In genomic region chr6:37258405-37258704, GRCh38 we compare ENCODE assay signal across 8 cellular contexts. TPM values are rescaled to one million over a fixed set of nuclear protein-coding genes. Genes with fewer than 3 reads are reported as not detected.
DNase-seq lines count a peak whose midpoint lies in the region; FAIRE-seq and TF ChIP-seq lines count a peak whose summit lies in the region.

No MANE protein-coding gene starts in this region.

- H3K4me1 Mint-ChIP-seq in T-helper 1 cell treated with Interleukin-12 subunit alpha and Interleukin-12 subunit beta and Interleukin-4 antibody, amounts not matched to agents 30 μg/mL and 1 μg/mL, for 36 hours (ENCODE audit: low read depth) = peaks cover 58% of the 10 kb centered on the region
- peaks cover 52% of the 10 kb centered on the region for H3K4me1 Mint-ChIP-seq in activated naive CD8-positive, alpha-beta T cell (ENCODE audit: low read depth)

- peaks cover 20% of the 10 kb centered on the region for H3K36me3 Mint-ChIP-seq in T-helper 1 cell treated with Interleukin-12 subunit alpha and Interleukin-12 subunit beta and Interleukin-4 antibody, amounts not matched to agents 30 μg/mL and 1 μg/mL, for 36 hours (ENCODE audit: low read depth)
- peaks cover 7% of the 10 kb centered on the region for H3K36me3 Mint-ChIP-seq in activated naive CD8-positive, alpha-beta T cell

- DNase-seq in T-helper 1 cell = no peak
- DNase-seq in kidney = no peak
- no peak for DNase-seq in NCI-H510A treated with DMSO at 0.1 percent for 48 hours (lab: John Stamatoyannopoulos, UW)
- no peak for DNase-seq in ACHN
- no peak for DNase-seq in SHP77 treated with DMSO at 0.1 percent for 48 hours (lab: John Stamatoyannopoulos, UW)

- H3K9ac ChIP-seq in kidney (ENCODE audit: low read length in 2 of 2) = peak overlapping the region; percentile 81 to 93
- H3K9ac ChIP-seq in subcutaneous abdominal adipose tissue (ENCODE audit: low read length in 5 of 5) = peak overlapping the region in 4 of 5 donors; percentile 85 to 98 (median 94)

- H3K27ac ChIP-seq in kidney (ENCODE audit: low read depth in 2 of 2, low read length in 2 of 2) = peak overlapping the region; percentile 73 to 90
- peak overlapping the region; percentile 77 for H3K27ac ChIP-seq in subcutaneous abdominal adipose tissue (ENCODE audit: low read depth, low read length)

- H3K4me3 ChIP-seq in kidney (ENCODE audit: low read length in 2 of 2) (peak overlapping the region; percentile 89 to 95), subcutaneous abdominal adipose tissue (ENCODE audit: low read depth in 1 of 5, low read length in 5 of 5) (peak overlapping the region; percentile 81 to 96 (median 93))

- H3K36me3 ChIP-seq in kidney (ENCODE audit: control insufficient read depth in 1 of 2, insufficient read depth in 2 of 2, low read length in 2 of 2) = no peaks in the 10 kb centered on the region
- H3K36me3 ChIP-seq in subcutaneous abdominal adipose tissue (ENCODE audit: control insufficient read depth in 5 of 5, insufficient read depth in 5 of 5, low read length in 5 of 5) = no peaks in the 10 kb centered on the region

- peak overlapping the region; percentile 92 for H3K4me3 Mint-ChIP-seq in T-helper 1 cell treated with Interleukin-12 subunit alpha and Interleukin-12 subunit beta and Interleukin-4 antibody, amounts not matched to agents 30 μg/mL and 1 μg/mL, for 36 hours
- peak overlapping the region; percentile 90 for H3K4me3 Mint-ChIP-seq in activated naive CD8-positive, alpha-beta T cell

- TF ChIP-seq CTCF in kidney (IDR thresholded peaks at IDR 0.05; ENCODE audit: borderline replicate concordance, extremely low read depth, insufficient read depth) = no peak

- peak overlapping the region; percentile 91 for H3K27ac Mint-ChIP-seq in T-helper 1 cell treated with Interleukin-12 subunit alpha and Interleukin-12 subunit beta and Interleukin-4 antibody, amounts not matched to agents 30 μg/mL and 1 μg/mL, for 36 hours
- H3K27ac Mint-ChIP-seq in activated naive CD8-positive, alpha-beta T cell = peak overlapping the region; percentile 95

- intact Hi-C loops in kidney (cut with DNase I) = no loop called here

- no peaks in the 10 kb centered on the region for H3K27me3 ChIP-seq in subcutaneous abdominal adipose tissue (ENCODE audit: control insufficient read depth in 5 of 5, insufficient read depth in 4 of 5, low read length in 5 of 5)

- H3K9me3 ChIP-seq in kidney (ENCODE audit: control insufficient read depth in 1 of 2, low read length in 2 of 2) = no peaks in the 10 kb centered on the region
- no peaks in the 10 kb centered on the region for H3K9me3 ChIP-seq in subcutaneous abdominal adipose tissue (ENCODE audit: control insufficient read depth in 5 of 5, low read length in 5 of 5)

- no peak for FAIRE-seq in kidney (lab: Jason Lieb, UNC)

- peaks cover 5 to 16% of the 10 kb centered on the region in 2 donors for H3K4me1 ChIP-seq in kidney (ENCODE audit: control insufficient read depth in 1 of 2, insufficient read depth in 1 of 2, low read depth in 1 of 2, low read length in 2 of 2)
- H3K4me1 ChIP-seq in subcutaneous abdominal adipose tissue (ENCODE audit: control insufficient read depth in 5 of 5, insufficient read depth in 5 of 5, low read length in 5 of 5) = peaks cover 0 to 26% (median 19%) of the 10 kb centered on the region in 5 donors

- in situ Hi-C loops in ACHN (cut with HindIII; ENCODE audit: low pct_ligation_motif_present, low pct_unique_long_range_greater_than_20kb, low sequenced_read_pairs) = no loop called here

- H3K9me3 Mint-ChIP-seq in T-helper 1 cell treated with Interleukin-12 subunit alpha and Interleukin-12 subunit beta and Interleukin-4 antibody, amounts not matched to agents 30 μg/mL and 1 μg/mL, for 36 hours = no peaks in the 10 kb centered on the region
- no peaks in the 10 kb centered on the region for H3K9me3 Mint-ChIP-seq in activated naive CD8-positive, alpha-beta T cell (ENCODE audit: low read depth)

- H3K27me3 Mint-ChIP-seq in T-helper 1 cell treated with Interleukin-12 subunit alpha and Interleukin-12 subunit beta and Interleukin-4 antibody, amounts not matched to agents 30 μg/mL and 1 μg/mL, for 36 hours (ENCODE audit: low read depth) = no peaks in the 10 kb centered on the region
- no peaks in the 10 kb centered on the region for H3K27me3 Mint-ChIP-seq in activated naive CD8-positive, alpha-beta T cell

RNA-seq across cellular contexts. Expression of gene TMEM217, which starts 0.4 kb away (rescaled TPM):
- total RNA-seq in kidney = 0.72 TPM
- 0.67 TPM for polyA plus RNA-seq in kidney (ENCODE audit: insufficient read depth, low read depth, low replicate concordance)

RNA-seq across cellular contexts. Expression of gene TBC1D22B, which starts 0.8 kb away (rescaled TPM):
- 12.8 TPM for total RNA-seq in kidney
- 9.7 TPM for polyA plus RNA-seq in kidney (ENCODE audit: insufficient read depth, low read depth, low replicate concordance)
